Comparison of ENCODE assay signal across 17 cellular contexts in the genomic region with DNA sequence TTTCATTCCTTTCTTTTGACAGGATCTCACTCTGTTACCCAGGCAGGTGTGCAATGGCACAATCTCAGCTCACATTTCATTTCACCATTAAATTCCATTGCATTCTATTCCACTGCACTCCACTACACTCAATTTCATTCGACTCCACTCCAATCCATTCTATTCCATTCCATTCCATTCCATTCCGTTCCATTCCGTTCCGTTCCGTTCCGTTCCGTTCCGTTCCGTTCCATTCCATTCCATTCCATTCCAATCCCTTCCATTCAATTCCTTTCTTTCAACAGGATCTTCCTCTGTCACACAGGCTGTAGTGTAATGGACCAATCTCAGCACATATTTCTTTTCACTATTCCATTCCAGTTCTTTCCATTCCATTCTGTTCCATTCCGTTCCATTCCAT.
DNase-seq lines count a peak whose midpoint lies in the region; ATAC-seq and TF ChIP-seq lines count a peak whose summit lies in the region.
"Had no signal": no experiment of that assay in that cellular context is flagged by ENCODE, and none has a peak within 500 bp of the region (broad histone marks: within the 10 kb centered on the region; RNA-seq: fewer than 3 reads in every experiment).

No MANE protein-coding gene starts in this region.

- WGBS in aorta, 2 donors, result 23 to 68% methylated on average over 8 to 10 of the region's 10 CpGs

- no peak overlapping the region for H3K4me3 ChIP-seq in colonic mucosa
- H3K4me3 ChIP-seq in aorta (ENCODE audit: low read length in 2 of 2), result no peak overlapping the region

- DNase-seq in Right ventricle myocardium inferior (ENCODE audit: missing footprints), result peak; percentile 17
- DNase-seq in Right ventricle myocardium superior, result no peak
- peak; percentile 14 for DNase-seq in colonic mucosa
- peak; percentile 54 for DNase-seq in posterior vena cava (ENCODE audit: low spot score)
- peak; percentile 4 to 59 for DNase-seq in aorta
- DNase-seq in iPS-NIHi11 (ENCODE audit: low spot score), result no peak
- no peak for DNase-seq in RKO (ENCODE audit: low spot score)
- DNase-seq: BE2C; Caco-2; CD4-positive, alpha-beta T cell; GF-D8; GOT3; NCI-H1105; NCI-H1694 treated with DMSO at 0.1 percent for 48 hours; NCI-H510A; NCI-H748 treated with DMSO at 0.1 percent for 48 hours had no signal

- no peak overlapping the region for H3K27ac ChIP-seq in colonic mucosa
- no peak overlapping the region for H3K27ac ChIP-seq in aorta (ENCODE audit: low read depth in 1 of 2, low read length in 2 of 2)

- no peaks in the 10 kb centered on the region for H3K27me3 ChIP-seq in colonic mucosa
- no peaks in the 10 kb centered on the region for H3K27me3 ChIP-seq in aorta (ENCODE audit: control insufficient read depth in 1 of 2, insufficient read depth in 2 of 2, low read length in 1 of 2)
- H3K27me3 ChIP-seq: BE2C had no signal

- no peak for TF ChIP-seq CTCF in colonic mucosa (IDR thresholded peaks at IDR 0.05)

- intact Hi-C loops in Right ventricle myocardium inferior (cut with DNase I) (no loop called here), Right ventricle myocardium superior (cut with DNase I) (no loop called here), colonic mucosa (cut with DNase I) (no loop called here), posterior vena cava (cut with DNase I) (no loop called here), aorta (cut with DNase I) (no loop called here)

- no peaks in the 10 kb centered on the region for H3K36me3 ChIP-seq in colonic mucosa
- no peaks in the 10 kb centered on the region for H3K36me3 ChIP-seq in aorta (ENCODE audit: control insufficient read depth in 1 of 2, insufficient read depth in 2 of 2, low read length in 1 of 2)
- H3K36me3 ChIP-seq: BE2C had no signal

- H3K9ac ChIP-seq in colonic mucosa (ENCODE audit: low read depth in 2 of 2, low read length in 2 of 2), result no peak overlapping the region

- no peaks in the 10 kb centered on the region for H3K9me3 ChIP-seq in colonic mucosa
- peaks cover 3% of the 10 kb centered on the region for H3K9me3 ChIP-seq in aorta (ENCODE audit: control insufficient read depth, low read length)
- H3K9me3 ChIP-seq: BE2C, Caco-2 had no signal

- no peak for ATAC-seq in Right ventricle myocardium inferior
- no peak for ATAC-seq in Right ventricle myocardium superior (ENCODE audit: poor library complexity)
- no peak for ATAC-seq in aorta (ENCODE audit: low FRiP score)
- ATAC-seq: HCT116 had no signal

- H3K4me1 ChIP-seq in colonic mucosa, result no peaks in the 10 kb centered on the region
- H3K4me1 ChIP-seq in aorta (ENCODE audit: control insufficient read depth in 1 of 2, insufficient read depth in 2 of 2, low read length in 2 of 2), result no peaks in the 10 kb centered on the region
- H3K4me1 ChIP-seq: BE2C, Caco-2 had no signal

Comparison
In these comparisons a context has a peak if more than half of its experiments do, and no peak if none do; other contexts are left out.
1. DNase-seq: peak in Right ventricle myocardium inferior (single experiment), colonic mucosa (single experiment), posterior vena cava (single experiment) and aorta (2 of 2); none in Right ventricle myocardium superior (single experiment), iPS-NIHi11 (single experiment) and RKO (single experiment).